In genomic region chr13:27203854-27204253, GRCh38 we compare ENCODE assay signal across 8 cellular contexts. TPM values are rescaled to one million over a fixed set of nuclear protein-coding genes. Genes with fewer than 3 reads are reported as not detected.
DNase-seq lines count a peak whose midpoint lies in the region; ATAC-seq and TF ChIP-seq lines count a peak whose summit lies in the region.
"Had no signal": no experiment of that assay in that cellular context is flagged by ENCODE, and none has a peak within 500 bp of the region (broad histone marks: within the 10 kb centered on the region; RNA-seq: fewer than 3 reads in every experiment).

No MANE protein-coding gene starts in this region.

- H3K9me3 Mint-ChIP-seq in activated T-helper 17 cell treated with anti-CD3 and anti-CD28 coated beads, Interleukin-2, amount 50 U/mL, for 72 hours: no peaks in the 10 kb centered on the region

- H3K9me3 ChIP-seq in OCI-LY3 (ENCODE audit: insufficient read depth, low read length): no peaks in the 10 kb centered on the region
- no peaks in the 10 kb centered on the region for H3K9me3 ChIP-seq in mucosa of descending colon

- H3K36me3 Mint-ChIP-seq in activated T-helper 17 cell treated with anti-CD3 and anti-CD28 coated beads, Interleukin-2, amount 50 U/mL, for 72 hours (ENCODE audit: low read depth): no peaks in the 10 kb centered on the region

- no peak overlapping the region for H3K9ac ChIP-seq in OCI-LY3 (ENCODE audit: low read length)

- no peak for TF ChIP-seq CTCF in GM12865 (IDR thresholded peaks at IDR 0.05; ENCODE audit: insufficient read depth, low read depth, low read length, missing control alignments)
- TF ChIP-seq CTCF in OCI-LY3 (IDR thresholded peaks at IDR 0.05; ENCODE audit: low read depth, low read length): peak; percentile 48
- peak; percentile 44 for TF ChIP-seq CTCF in epithelial cell of esophagus (IDR thresholded peaks at IDR 0.05; ENCODE audit: insufficient read depth, low read depth, low read length, missing control alignments)
- no peak for TF ChIP-seq CTCF in mucosa of descending colon (IDR thresholded peaks at IDR 0.05)

- no peak overlapping the region for H3K4me3 Mint-ChIP-seq in activated T-helper 17 cell treated with anti-CD3 and anti-CD28 coated beads, Interleukin-2, amount 50 U/mL, for 72 hours

- no peak overlapping the region for H3K27ac Mint-ChIP-seq in activated T-helper 17 cell treated with anti-CD3 and anti-CD28 coated beads, Interleukin-2, amount 50 U/mL, for 72 hours

- H3K4me2 ChIP-seq in OCI-LY3 (ENCODE audit: low read length): no peak overlapping the region

- H3K36me3 ChIP-seq in OCI-LY3 (replicated peaks; ENCODE audit: low read depth, low read length) (no peaks in the 10 kb centered on the region), mucosa of descending colon (ENCODE audit: low read depth) (no peaks in the 10 kb centered on the region)

- H3K4me3 ChIP-seq in GM12865 (ENCODE audit: low read depth, low read length): no peak overlapping the region
- H3K4me3 ChIP-seq in OCI-LY3 (ENCODE audit: low read length): no peak overlapping the region
- H3K4me3 ChIP-seq in epithelial cell of esophagus (ENCODE audit: low read length): no peak overlapping the region
- no peak overlapping the region for H3K4me3 ChIP-seq in mucosa of descending colon
- H3K4me3 ChIP-seq: SK-N-MC had no signal

- no peaks in the 10 kb centered on the region for H3K4me1 Mint-ChIP-seq in activated T-helper 17 cell treated with anti-CD3 and anti-CD28 coated beads, Interleukin-2, amount 50 U/mL, for 72 hours

- no peak overlapping the region for H3K27ac ChIP-seq in OCI-LY3 (ENCODE audit: low read length)
- H3K27ac ChIP-seq: SK-N-MC had no signal

- ATAC-seq in mucosa of descending colon: peak; percentile 14
- no peak for ATAC-seq in activated T-helper 17 cell treated with anti-CD3 and anti-CD28 coated beads, Interleukin-2, amount 50 U/mL, for 72 hours (replicated peaks)

- H3K79me2 ChIP-seq in OCI-LY3 (ENCODE audit: low read length): no peaks in the 10 kb centered on the region

- H3K4me1 ChIP-seq in OCI-LY3 (ENCODE audit: low read length) (no peaks in the 10 kb centered on the region), mucosa of descending colon (ENCODE audit: low read depth) (no peaks in the 10 kb centered on the region)

- intact Hi-C loops in mucosa of descending colon (cut with DNase I, micrococcal nuclease): no loop called here

- H4K20me1 ChIP-seq in OCI-LY3 (ENCODE audit: insufficient read depth, low read length): no peaks in the 10 kb centered on the region

- no peak overlapping the region for H2AFZ ChIP-seq in OCI-LY3 (ENCODE audit: low read depth, low read length)

- no peaks in the 10 kb centered on the region for H3K27me3 Mint-ChIP-seq in activated T-helper 17 cell treated with anti-CD3 and anti-CD28 coated beads, Interleukin-2, amount 50 U/mL, for 72 hours

- H3K27me3 ChIP-seq in OCI-LY3 (ENCODE audit: low read depth, low read length): 0 out of 2 replicates have a peak, but pooled peaks cover 3% of the 10 kb centered on the region

- DNase-seq in GM12865 (ENCODE audit: low read depth) (peak; percentile 27), epithelial cell of esophagus (ENCODE audit: low read depth) (peak; percentile 57), mucosa of descending colon (peak in 1 of 3 donors; percentile 25), T-helper 2 cell (no peak), anterior cingulate cortex (lab: John Stamatoyannopoulos, UW) (no peak)

RNA-seq across cellular contexts. Expression of gene USP12, which starts 32.2 kb away (rescaled TPM):
- total RNA-seq in mucosa of descending colon: 10 to 100 TPM; 34.3 to 77.1 (median 45.0) TPM
- total RNA-seq in activated T-helper 17 cell treated with anti-CD3 and anti-CD28 coated beads, Interleukin-2, amount 50 U/mL, for 72 hours: 10 to 100 TPM; 65.6 to 77.2 TPM

RNA-seq across cellular contexts. Expression of gene RPL21, which starts 47.5 kb away (rescaled TPM):
- 100 to 1,000 TPM; 721 to 896 (median 791) TPM for total RNA-seq in mucosa of descending colon
- 1,000 to 10,000 TPM; 1,350 to 1,709 TPM for total RNA-seq in activated T-helper 17 cell treated with anti-CD3 and anti-CD28 coated beads, Interleukin-2, amount 50 U/mL, for 72 hours

Comparison
In these comparisons a context has a peak if more than half of its experiments do, and no peak if none do; other contexts are left out.
1. DNase-seq: peak in GM12865 (single experiment) and epithelial cell of esophagus (single experiment); none in T-helper 2 cell (0 of 5) and anterior cingulate cortex (0 of 58).
2. CTCF ChIP-seq: peak in OCI-LY3 (single experiment) and epithelial cell of esophagus (single experiment); none in GM12865 (single experiment) and mucosa of descending colon (single experiment).